In the genomic region with DNA sequence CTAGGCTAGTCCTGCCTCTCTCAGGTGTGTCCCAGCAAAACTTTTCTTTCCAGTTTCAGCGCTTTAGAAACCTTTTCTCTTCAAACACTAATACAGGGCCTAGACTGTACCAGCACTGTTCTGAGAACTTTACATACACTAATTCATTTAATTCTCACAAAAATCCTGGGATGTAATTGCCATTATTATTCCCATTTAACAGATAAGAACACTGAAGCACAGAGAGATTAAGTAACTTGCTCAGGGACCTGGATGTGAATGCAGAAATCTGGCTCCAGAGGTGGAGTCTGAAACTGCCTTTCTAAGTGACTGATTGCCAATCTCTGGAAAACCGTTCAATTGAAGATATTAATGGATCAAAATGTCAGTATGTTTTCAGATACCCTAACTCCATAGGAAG, we compare ENCODE assay signal across 1 cellular context.
TF ChIP-seq lines count a peak whose summit lies in the region.

No MANE protein-coding gene starts in this region.

TF ChIP-seq in IMR-90, 13 proteins besides CTCF, POLR2A, EP300 and RAD21:
- TF ChIP-seq RCOR1 (IDR thresholded peaks at IDR 0.05; ENCODE audit: insufficient replicate concordance, low read length): no peak
- no peak for TF ChIP-seq NFE2L2 (IDR thresholded peaks at IDR 0.05; ENCODE audit: low read depth, low read length)
- no peak for TF ChIP-seq FOS (IDR thresholded peaks at IDR 0.05; ENCODE audit: low read depth, low read length)
- no peak for TF ChIP-seq SMC3 (IDR thresholded peaks at IDR 0.05; ENCODE audit: low read depth, low read length)
